1 cellular context compared by ENCODE assay signal in genomic region chr16:11639925-11640899, GRCh38.
TF ChIP-seq lines count a peak whose summit lies in the region.

No MANE protein-coding gene starts in this region.

TF ChIP-seq in SK-N-SH, 30 proteins besides CTCF, POLR2A, EP300 and RAD21 (continued from another document):
- TF ChIP-seq ZBTB33 (IDR thresholded peaks at IDR 0.05; ENCODE audit: borderline replicate concordance, low read depth) = no peak
- no peak for TF ChIP-seq FOXM1 (IDR thresholded peaks at IDR 0.05; ENCODE audit: low read depth)
- TF ChIP-seq NFIC (IDR thresholded peaks at IDR 0.05; ENCODE audit: borderline replicate concordance) = no peak; the same call in 1 of the 2 replicates
- TF ChIP-seq IRF3 (IDR thresholded peaks at IDR 0.05; ENCODE audit: low read depth, low read length) = no peak
- TF ChIP-seq MXI1 (IDR thresholded peaks at IDR 0.05; ENCODE audit: low read depth, low read length) = no peak
- TF ChIP-seq USF2 (IDR thresholded peaks at IDR 0.05; ENCODE audit: borderline replicate concordance, low read depth, low read length) = no peak
- TF ChIP-seq JUND (IDR thresholded peaks at IDR 0.05) = peak; percentile 56; the same call in 1 of the 2 replicates
- TF ChIP-seq FOXJ3 (CRISPR knock-in tag; IDR thresholded peaks at IDR 0.05) = no peak
- peak; percentile 82 for TF ChIP-seq MAX (IDR thresholded peaks at IDR 0.05; ENCODE audit: low read depth)
- no peak for TF ChIP-seq MEF2A (IDR thresholded peaks at IDR 0.05; ENCODE audit: borderline replicate concordance, low read depth)
- peak; percentile 69; the same call in 1 of the 2 replicates for TF ChIP-seq FOSL2 (IDR thresholded peaks at IDR 0.05; ENCODE audit: borderline replicate concordance, low read depth)
- TF ChIP-seq TCF12 (IDR thresholded peaks at IDR 0.05) = peak; percentile 65
- TF ChIP-seq REST (IDR thresholded peaks at IDR 0.05; ENCODE audit: low read depth, low read length) = no peak
- TF ChIP-seq NRF1 (IDR thresholded peaks at IDR 0.05; ENCODE audit: low read depth, low read length) = no peak
- no peak for TF ChIP-seq POLR2AphosphoS5 (IDR thresholded peaks at IDR 0.05; ENCODE audit: low read depth, low read length)
- TF ChIP-seq, protein P1, sequence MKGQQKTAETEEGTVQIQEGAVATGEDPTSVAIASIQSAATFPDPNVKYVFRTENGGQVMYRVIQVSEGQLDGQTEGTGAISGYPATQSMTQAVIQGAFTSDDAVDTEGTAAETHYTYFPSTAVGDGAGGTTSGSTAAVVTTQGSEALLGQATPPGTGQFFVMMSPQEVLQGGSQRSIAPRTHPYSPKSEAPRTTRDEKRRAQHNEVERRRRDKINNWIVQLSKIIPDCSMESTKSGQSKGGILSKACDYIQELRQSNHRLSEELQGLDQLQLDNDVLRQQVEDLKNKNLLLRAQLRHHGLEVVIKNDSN (IDR thresholded peaks at IDR 0.05; ENCODE audit: borderline replicate concordance, low read depth) = peak; percentile 50; the same call in 1 of the 2 replicates
- peak; percentile 95 for TF ChIP-seq RFX5 (IDR thresholded peaks at IDR 0.05; ENCODE audit: low read length)
